In the genomic region with DNA sequence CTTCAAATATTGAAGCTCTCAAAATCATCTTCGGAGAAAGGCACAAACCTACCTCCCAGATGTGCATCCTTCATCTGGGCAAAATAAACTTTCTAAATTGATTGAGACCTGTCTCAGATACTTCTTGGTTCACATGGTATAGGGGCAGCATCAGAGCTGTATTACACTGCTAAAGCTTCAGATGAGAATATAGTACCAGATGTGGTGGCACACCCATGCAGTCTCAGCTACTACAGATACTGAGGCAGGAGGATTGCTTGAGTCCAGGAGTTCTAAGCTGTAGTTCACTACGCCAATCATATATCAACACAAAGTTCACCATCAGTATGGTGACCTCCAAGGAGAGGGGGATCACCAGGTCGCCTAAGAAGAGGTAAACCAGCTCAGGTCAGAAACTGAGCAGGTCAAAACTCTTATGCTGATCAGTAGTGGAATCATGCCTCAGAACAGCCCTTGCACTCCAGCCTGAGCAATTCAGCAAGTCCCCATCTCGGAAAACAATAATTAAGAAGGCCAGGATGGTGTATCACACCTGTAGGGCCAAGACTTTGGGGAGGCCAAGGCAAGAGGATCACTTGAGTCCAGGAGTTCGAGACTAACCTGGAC, we compare ENCODE assay signal across 1 cellular context.
TF ChIP-seq lines count a peak whose summit lies in the region.

No MANE protein-coding gene starts in this region.

TF ChIP-seq in K562, 482 proteins besides CTCF, POLR2A, EP300 and RAD21:
- no peak for TF ChIP-seq CC2D1A (IDR thresholded peaks at IDR 0.05)
- TF ChIP-seq GATAD2A (IDR thresholded peaks at IDR 0.05), result 0 out of 2 replicates have a peak, but pooled peaks have one; percentile 52
- TF ChIP-seq LEF1 (IDR thresholded peaks at IDR 0.05), result 0 out of 2 replicates have a peak, but pooled peaks have one; percentile 7
- TF ChIP-seq, protein P1, sequence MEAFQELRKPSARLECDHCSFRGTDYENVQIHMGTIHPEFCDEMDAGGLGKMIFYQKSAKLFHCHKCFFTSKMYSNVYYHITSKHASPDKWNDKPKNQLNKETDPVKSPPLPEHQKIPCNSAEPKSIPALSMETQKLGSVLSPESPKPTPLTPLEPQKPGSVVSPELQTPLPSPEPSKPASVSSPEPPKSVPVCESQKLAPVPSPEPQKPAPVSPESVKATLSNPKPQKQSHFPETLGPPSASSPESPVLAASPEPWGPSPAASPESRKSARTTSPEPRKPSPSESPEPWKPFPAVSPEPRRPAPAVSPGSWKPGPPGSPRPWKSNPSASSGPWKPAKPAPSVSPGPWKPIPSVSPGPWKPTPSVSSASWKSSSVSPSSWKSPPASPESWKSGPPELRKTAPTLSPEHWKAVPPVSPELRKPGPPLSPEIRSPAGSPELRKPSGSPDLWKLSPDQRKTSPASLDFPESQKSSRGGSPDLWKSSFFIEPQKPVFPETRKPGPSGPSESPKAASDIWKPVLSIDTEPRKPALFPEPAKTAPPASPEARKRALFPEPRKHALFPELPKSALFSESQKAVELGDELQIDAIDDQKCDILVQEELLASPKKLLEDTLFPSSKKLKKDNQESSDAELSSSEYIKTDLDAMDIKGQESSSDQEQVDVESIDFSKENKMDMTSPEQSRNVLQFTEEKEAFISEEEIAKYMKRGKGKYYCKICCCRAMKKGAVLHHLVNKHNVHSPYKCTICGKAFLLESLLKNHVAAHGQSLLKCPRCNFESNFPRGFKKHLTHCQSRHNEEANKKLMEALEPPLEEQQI (IDR thresholded peaks at IDR 0.05), result 0 out of 2 replicates have a peak, but pooled peaks have one; percentile 46
- no peak for TF ChIP-seq LCOR (CRISPR knock-in tag; IDR thresholded peaks at IDR 0.05)
- no peak for TF ChIP-seq PRMT5 (CRISPR knock-in tag; IDR thresholded peaks at IDR 0.05)
- 0 out of 2 replicates have a peak, but pooled peaks have one; percentile 8 for TF ChIP-seq TOE1 (IDR thresholded peaks at IDR 0.05; ENCODE audit: borderline replicate concordance)
- TF ChIP-seq TOE1 (CRISPR knock-in tag; IDR thresholded peaks at IDR 0.05; ENCODE audit: borderline replicate concordance, low read depth), result no peak
- TF ChIP-seq SNIP1 (IDR thresholded peaks at IDR 0.05; ENCODE audit: low read depth), result no peak
- 0 out of 2 replicates have a peak, but pooled peaks have one; percentile 5 for TF ChIP-seq FOXM1 (IDR thresholded peaks at IDR 0.05; ENCODE audit: low read depth)
- no peak for TF ChIP-seq FOXM1 (CRISPR knock-in tag; IDR thresholded peaks at IDR 0.05; ENCODE audit: low read depth)
- TF ChIP-seq MEIS2 (IDR thresholded peaks at IDR 0.05; ENCODE audit: partially characterized antibody), result no peak
